ENCODE assay signal across 7 cellular contexts in the genomic region with DNA sequence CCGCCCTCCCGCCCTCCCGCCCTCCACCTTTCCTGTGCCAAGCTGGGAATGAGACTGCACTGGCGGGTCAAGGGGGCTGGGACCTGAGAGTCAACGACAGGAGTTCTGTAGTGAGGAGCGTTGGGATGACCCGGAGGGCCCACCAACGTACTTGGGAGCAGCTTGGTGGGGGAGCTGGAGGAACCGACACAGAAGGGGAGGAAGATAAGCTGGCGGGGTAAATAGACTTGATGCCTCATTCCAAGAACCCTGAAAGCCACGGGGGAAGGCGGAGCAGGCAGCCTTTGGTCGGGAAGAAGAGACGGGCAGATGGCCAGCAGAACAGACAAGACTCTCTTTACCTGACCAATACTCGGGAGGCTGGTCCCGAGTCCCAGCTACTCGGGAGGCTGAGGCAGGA. TPM values are rescaled to one million over a fixed set of nuclear protein-coding genes. Genes with fewer than 3 reads are reported as not detected.
DNase-seq lines count a peak whose midpoint lies in the region; ATAC-seq and TF ChIP-seq lines count a peak whose summit lies in the region.

No MANE protein-coding gene starts in this region.

- POLR2A ChIA-PET in HCT116 (lab: Charles Lee): no interaction called here
- POLR2A ChIA-PET in activated B cell treated with CpG ODN at 0.5 μM for 24 hours (lab: Charles Lee): no interaction called here

- H3K79me2 ChIP-seq in HCT116 (ENCODE audit: insufficient read depth, low read length) (no peaks in the 10 kb centered on the region), smooth muscle cell (ENCODE audit: low read depth) (no peaks in the 10 kb centered on the region)

- TF ChIP-seq RAD21 in HCT116 (IDR thresholded peaks at IDR 0.05; ENCODE audit: low read depth): no peak

- no peak overlapping the region for H3K27ac Mint-ChIP-seq in activated B cell treated with CpG ODN at 0.5 μM for 24 hours

- RAD21 ChIA-PET in HCT116 (lab: Charles Lee; ENCODE audit: low non-redundant PET in 1 of 2, low total read pairs in 2 of 2, uncharacterized antibody in 2 of 2, unreplicated experiment in 2 of 2): interaction anchor here in 1 of 2 experiments (0.6 kb wide), 1 partner anchor 386 kb away, joined by 3 read pairs; no protein-coding TSS in a partner anchor

- TF ChIP-seq POLR2A in HCT116 (IDR thresholded peaks at IDR 0.05; ENCODE audit: borderline replicate concordance, extremely low read depth, insufficient read depth, insufficient read length): no peak

- peak overlapping the region; percentile 7 to 17; a peak in 1 of 4 replicates for H3K4me3 ChIP-seq in HCT116 (replicated peaks in 1 of 2; ENCODE audit: low read depth in 1 of 2, low read length in 2 of 2)
- H3K4me3 ChIP-seq in right atrium auricular region: peak overlapping the region; percentile 36 to 49
- peak overlapping the region; percentile 56 for H3K4me3 ChIP-seq in smooth muscle cell

- no peaks in the 10 kb centered on the region for H3K9me3 Mint-ChIP-seq in activated B cell treated with CpG ODN at 0.5 μM for 24 hours

- peaks cover 0 to 11% of the 10 kb centered on the region in 2 experiments; a peak in 1 of 4 replicates for H3K4me1 ChIP-seq in HCT116 (ENCODE audit: control insufficient read depth in 1 of 2, insufficient read depth in 2 of 2, low read length in 2 of 2)
- H3K4me1 ChIP-seq in right atrium auricular region: peaks cover 0 to 5% of the 10 kb centered on the region in 2 donors
- H3K4me1 ChIP-seq in smooth muscle cell (ENCODE audit: low read depth): peaks cover 6% of the 10 kb centered on the region

- TF ChIP-seq CTCF in HCT116 (IDR thresholded peaks at IDR 0.05 in 2 of 3, conservative IDR thresholded peaks at IDR 0.05 in 1 of 3; ENCODE audit: borderline replicate concordance in 1 of 3, insufficient read depth in 1 of 3, low read depth in 2 of 3, low read length in 2 of 3): no peak
- no peak for TF ChIP-seq CTCF in activated B cell treated with CpG ODN at 0.5 μM for 24 hours (IDR thresholded peaks at IDR 0.05)
- no peak for TF ChIP-seq CTCF in right atrium auricular region (IDR thresholded peaks at IDR 0.05)
- no peak for TF ChIP-seq CTCF in smooth muscle cell (IDR thresholded peaks at IDR 0.05; ENCODE audit: borderline replicate concordance, insufficient read depth, poor library complexity, severe bottlenecking)

- DNase-seq in HCT116 (ENCODE audit: low read depth, low spot score) (no peak), activated B cell treated with CpG ODN at 0.5 μM for 24 hours (peak; percentile 17), right atrium auricular region (ENCODE audit: low spot score) (no peak), smooth muscle cell (lab: John Stamatoyannopoulos, UW; ENCODE audit: unreplicated experiment) (no peak), UCSD-AML1 (lab: John Stamatoyannopoulos, UW; ENCODE audit: unreplicated experiment) (no peak), iPS-NIHi11 (ENCODE audit: low spot score) (no peak), NCI-H1694 (lab: John Stamatoyannopoulos, UW) (no peak)

- H3K9me2 ChIP-seq in HCT116 (ENCODE audit: insufficient read depth): no peaks in the 10 kb centered on the region

- no peaks in the 10 kb centered on the region for H3K27me3 ChIP-seq in HCT116 (ENCODE audit: insufficient read depth, low read length)
- no peaks in the 10 kb centered on the region for H3K27me3 ChIP-seq in right atrium auricular region
- peaks cover 35% of the 10 kb centered on the region for H3K27me3 ChIP-seq in smooth muscle cell (ENCODE audit: low read depth)

- peaks cover 19% of the 10 kb centered on the region for H3K27me3 Mint-ChIP-seq in activated B cell treated with CpG ODN at 0.5 μM for 24 hours

- H3K4me2 ChIP-seq in HCT116 (ENCODE audit: low read length): peak overlapping the region; percentile 58
- peak overlapping the region; percentile 89 for H3K4me2 ChIP-seq in smooth muscle cell

- H4K20me1 ChIP-seq in HCT116 (ENCODE audit: insufficient read depth) (no peaks in the 10 kb centered on the region), smooth muscle cell (ENCODE audit: low read depth) (no peaks in the 10 kb centered on the region)

- H3K36me3 ChIP-seq in HCT116 (ENCODE audit: control insufficient read depth in 1 of 2, insufficient read depth in 2 of 2, low read length in 2 of 2) (no peaks in the 10 kb centered on the region), right atrium auricular region (no peaks in the 10 kb centered on the region), smooth muscle cell (ENCODE audit: low read depth) (no peaks in the 10 kb centered on the region)

- peak overlapping the region; percentile 87 for H2AFZ ChIP-seq in HCT116 (ENCODE audit: low read depth, low read length, poor library complexity, severe bottlenecking)
- peak overlapping the region; percentile 87 for H2AFZ ChIP-seq in smooth muscle cell (ENCODE audit: low read depth)

- no peaks in the 10 kb centered on the region for H3F3A ChIP-seq in smooth muscle cell (ENCODE audit: low read depth)

- CTCF ChIA-PET in HCT116 (lab: Charles Lee): interaction anchor here (0.6 to 1.2 kb wide), 2 partner anchors 37 to 108 kb away, joined by 5 read pairs; no protein-coding TSS in a partner anchor
- CTCF ChIA-PET in activated B cell treated with CpG ODN at 0.5 μM for 24 hours (lab: Charles Lee): no interaction called here

- peak overlapping the region; percentile 81 for H3K4me3 Mint-ChIP-seq in activated B cell treated with CpG ODN at 0.5 μM for 24 hours

- 9% methylated on average over 17 of the region's 17 CpGs for WGBS in smooth muscle cell (ENCODE audit: low lambda C conversion rate)

- H3K9ac ChIP-seq in HCT116 (ENCODE audit: low read length): no peak overlapping the region
- no peak overlapping the region for H3K9ac ChIP-seq in smooth muscle cell (ENCODE audit: low read depth)

- intact Hi-C loops in HCT116 (cut with micrococcal nuclease) (no loop called here), activated B cell treated with CpG ODN at 0.5 μM for 24 hours (cut with micrococcal nuclease) (loop anchor here (10.0 kb wide), 1 partner anchor 841 kb away; a partner anchor contains a TSS)

- no peak; the same call in 1 of the 2 replicates for ATAC-seq in HCT116
- no peak for ATAC-seq in activated B cell treated with CpG ODN at 0.5 μM for 24 hours (ENCODE audit: low read depth)

- peaks cover 24% of the 10 kb centered on the region for H3K4me1 Mint-ChIP-seq in activated B cell treated with CpG ODN at 0.5 μM for 24 hours

- H3K27ac ChIP-seq in HCT116 (ENCODE audit: low read depth, low read length) (no peak overlapping the region), right atrium auricular region (no peak overlapping the region), smooth muscle cell (ENCODE audit: low read depth) (no peak overlapping the region)

- H3K36me3 Mint-ChIP-seq in activated B cell treated with CpG ODN at 0.5 μM for 24 hours (ENCODE audit: low read depth): no peaks in the 10 kb centered on the region

- H3K9me3 ChIP-seq in HCT116 (ENCODE audit: control insufficient read depth in 1 of 2, insufficient read depth in 1 of 2, low read depth in 1 of 2, low read length in 2 of 2): no peaks in the 10 kb centered on the region
- no peaks in the 10 kb centered on the region for H3K9me3 ChIP-seq in right atrium auricular region
- no peaks in the 10 kb centered on the region for H3K9me3 ChIP-seq in smooth muscle cell (replicated peaks; ENCODE audit: low read depth)

- BruUV-seq in HCT116 (replicated peaks; lab: Mats Ljungman, UMichigan): no TSS peak

TF ChIP-seq in HCT116, 20 proteins besides CTCF, POLR2A, EP300 and RAD21:
- TF ChIP-seq JUND (IDR thresholded peaks at IDR 0.05) (no peak), POLR2AphosphoS5 (IDR thresholded peaks at IDR 0.05; ENCODE audit: low read depth, low read length) (no peak)

RNA-seq across cellular contexts. Expression of a gene that starts 0.3 kb away (rescaled TPM):
- total RNA-seq in HCT116 (2021; ENCODE audit: unreplicated experiment) (0.39 TPM), activated B cell treated with CpG ODN at 0.5 μM for 24 hours (0.69 and 0.80 TPM in 2 replicates), right atrium auricular region (1 to 10 TPM; 2.4 to 3.1 TPM), smooth muscle cell (4.0 and 21.1 TPM in 2 replicates)
- polyA plus RNA-seq in HCT116 (2012): 0.07 and 0.10 TPM in 2 replicates
- 0.08 and 1.2 TPM in 2 replicates for polyA plus RNA-seq in smooth muscle cell
